27 cellular contexts compared by ENCODE assay signal in genomic region chr22:20280866-20281265, GRCh38.
"Had no signal": no experiment of that assay in that cellular context is flagged by ENCODE, and none has a peak within 500 bp of the region (broad histone marks: within the 10 kb centered on the region; RNA-seq: fewer than 3 reads in every experiment).

No MANE protein-coding gene starts in this region.

- H3K9me3 ChIP-seq: stomach, suprapubic skin, testis, thoracic aorta, thyroid gland, tibial artery, tibial nerve, transverse colon, upper lobe of left lung, upper lobe of right lung, uterus, vagina had no signal

- H3K4me3 ChIP-seq: stomach, suprapubic skin, testis, thoracic aorta, thyroid gland, tibial artery, tibial nerve, transverse colon, upper lobe of left lung, upper lobe of right lung, uterus, vagina had no signal

- H3K27ac Mint-ChIP-seq: stimulated activated effector memory CD8-positive, alpha-beta T cell treated with anti-CD3 and anti-CD28 coated beads, Interleukin-12 subunit alpha, Interleukin-12 subunit beta, amount 100 ng/mL, for 72 hours; stimulated activated memory B cell treated with anti-CD40 and anti-IgM and Interleukin-4, amounts not matched to agents 10 μg/mL and 1 μg/mL and 100 μg/mL, for 72 hours; stimulated activated naive B cell treated with anti-CD40 and anti-IgM and Interleukin-4, amounts not matched to agents 10 μg/mL and 1 μg/mL and 100 μg/mL, for 72 hours; stimulated activated naive CD8-positive, alpha-beta T cell treated with anti-CD3 and anti-CD28 coated beads, Interleukin-15, amount 100 ng/mL, for 72 hours; stimulated activated naive CD8-positive, alpha-beta T cell treated with anti-CD3 and anti-CD28 coated beads, Interleukin-15, Interleukin-2, amounts not matched to agents 100 ng/mL and 50 ng/mL, for 24 hours; type B pancreatic cell had no signal

- H3K4me3 Mint-ChIP-seq: stimulated activated effector memory CD8-positive, alpha-beta T cell treated with anti-CD3 and anti-CD28 coated beads, Interleukin-12 subunit alpha, Interleukin-12 subunit beta, amount 100 ng/mL, for 72 hours; stimulated activated memory B cell treated with anti-CD40 and anti-IgM and Interleukin-4, amounts not matched to agents 10 μg/mL and 1 μg/mL and 100 μg/mL, for 72 hours; stimulated activated naive B cell treated with anti-CD40 and anti-IgM and Interleukin-4, amounts not matched to agents 10 μg/mL and 1 μg/mL and 100 μg/mL, for 72 hours; stimulated activated naive CD8-positive, alpha-beta T cell treated with anti-CD3 and anti-CD28 coated beads, Interleukin-15, amount 100 ng/mL, for 72 hours; stimulated activated naive CD8-positive, alpha-beta T cell treated with anti-CD3 and anti-CD28 coated beads, Interleukin-15, Interleukin-2, amounts not matched to agents 100 ng/mL and 50 ng/mL, for 24 hours; type B pancreatic cell had no signal

- H3K4me1 ChIP-seq: stomach, suprapubic skin, testis, thyroid gland, tibial artery, tibial nerve, transverse colon, upper lobe of left lung, upper lobe of right lung, uterus, vagina had no signal

- H3K27me3 ChIP-seq: testis, thyroid gland, tibial nerve, transverse colon, upper lobe of left lung, upper lobe of right lung, uterus, vagina had no signal

- H3K36me3 ChIP-seq: stomach, suprapubic skin, thoracic aorta, thyroid gland, tibial artery, tibial nerve, transverse colon, upper lobe of left lung, upper lobe of right lung, uterus, vagina had no signal

- H3K27ac ChIP-seq: stomach, suprapubic skin, testis, thoracic aorta, thyroid gland, tibial artery, tibial nerve, transverse colon, upper lobe of left lung, upper lobe of right lung, uterus, vagina had no signal

- H3K9me3 Mint-ChIP-seq: stimulated activated effector memory CD8-positive, alpha-beta T cell treated with anti-CD3 and anti-CD28 coated beads, Interleukin-12 subunit alpha, Interleukin-12 subunit beta, amount 100 ng/mL, for 72 hours; stimulated activated memory B cell treated with anti-CD40 and anti-IgM and Interleukin-4, amounts not matched to agents 10 μg/mL and 1 μg/mL and 100 μg/mL, for 72 hours; stimulated activated naive B cell treated with anti-CD40 and anti-IgM and Interleukin-4, amounts not matched to agents 10 μg/mL and 1 μg/mL and 100 μg/mL, for 72 hours; stimulated activated naive CD8-positive, alpha-beta T cell treated with anti-CD3 and anti-CD28 coated beads, Interleukin-15, amount 100 ng/mL, for 72 hours; stimulated activated naive CD8-positive, alpha-beta T cell treated with anti-CD3 and anti-CD28 coated beads, Interleukin-15, Interleukin-2, amounts not matched to agents 100 ng/mL and 50 ng/mL, for 24 hours; type B pancreatic cell had no signal

- H3K27me3 Mint-ChIP-seq: stimulated activated naive B cell treated with anti-CD40 and anti-IgM and Interleukin-4, amounts not matched to agents 10 μg/mL and 1 μg/mL and 100 μg/mL, for 72 hours; stimulated activated naive CD8-positive, alpha-beta T cell treated with anti-CD3 and anti-CD28 coated beads, Interleukin-15, amount 100 ng/mL, for 72 hours; stimulated activated naive CD8-positive, alpha-beta T cell treated with anti-CD3 and anti-CD28 coated beads, Interleukin-15, Interleukin-2, amounts not matched to agents 100 ng/mL and 50 ng/mL, for 24 hours had no signal

- H3K36me3 Mint-ChIP-seq: stimulated activated effector memory CD8-positive, alpha-beta T cell treated with anti-CD3 and anti-CD28 coated beads, Interleukin-12 subunit alpha, Interleukin-12 subunit beta, amount 100 ng/mL, for 72 hours; stimulated activated memory B cell treated with anti-CD40 and anti-IgM and Interleukin-4, amounts not matched to agents 10 μg/mL and 1 μg/mL and 100 μg/mL, for 72 hours; stimulated activated naive B cell treated with anti-CD40 and anti-IgM and Interleukin-4, amounts not matched to agents 10 μg/mL and 1 μg/mL and 100 μg/mL, for 72 hours; type B pancreatic cell had no signal

- DNase-seq: stimulated activated CD4-positive, alpha-beta T cell treated with anti-CD3 and anti-CD28 coated beads, Interleukin-2, amount 100 ng/mL, for 48 hours; stimulated activated CD4-positive, alpha-beta T cell treated with anti-CD3 and anti-CD28 coated beads, Interleukin-4, amount 100 ng/mL, for 1 hour; stimulated activated CD4-positive, alpha-beta T cell treated with anti-CD3 and anti-CD28 coated beads, Interleukin-4, amount 100 ng/mL, for 24 hours; stimulated activated CD4-positive, alpha-beta T cell treated with anti-CD3 and anti-CD28 coated beads, Interleukin-4, amount 100 ng/mL, for 4 hours; stimulated activated CD8-positive, alpha-beta memory T cell treated with anti-CD3 and anti-CD28 coated beads, Interleukin-4, amount 100 ng/mL, for 48 hours; stimulated activated naive B cell treated with anti-CD40 and anti-IgM and Interleukin-4, amounts not matched to agents 10 μg/mL and 1 μg/mL and 100 μg/mL, for 72 hours; stimulated activated naive CD4-positive, alpha-beta T cell; stimulated activated naive CD4-positive, alpha-beta T cell treated with Interleukin-2 at 50 U/mL for 16 hours; stimulated activated naive CD8-positive, alpha-beta T cell treated with anti-CD3 and anti-CD28 coated beads, Interleukin-15, amount 100 ng/mL, for 72 hours; stimulated activated naive CD8-positive, alpha-beta T cell treated with anti-CD3 and anti-CD28 coated beads, Interleukin-15, Interleukin-2, amounts not matched to agents 100 U/mL and 50 U/mL, for 24 hours; stomach; testis; thyroid gland; tibial artery; transverse colon; trophoblast cell; upper lobe of right lung; uterus had no signal

- H3K4me1 Mint-ChIP-seq: stimulated activated memory B cell treated with anti-CD40 and anti-IgM and Interleukin-4, amounts not matched to agents 10 μg/mL and 1 μg/mL and 100 μg/mL, for 72 hours; stimulated activated naive B cell treated with anti-CD40 and anti-IgM and Interleukin-4, amounts not matched to agents 10 μg/mL and 1 μg/mL and 100 μg/mL, for 72 hours had no signal
